ENCODE assay signal across 24 cellular contexts in genomic region chr2:181223239-181223638, GRCh38.
DNase-seq lines count a peak whose midpoint lies in the region; ATAC-seq lines count a peak whose summit lies in the region.
"Had no signal": no experiment of that assay in that cellular context is flagged by ENCODE, and none has a peak within 500 bp of the region (broad histone marks: within the 10 kb centered on the region; RNA-seq: fewer than 3 reads in every experiment).

No MANE protein-coding gene starts in this region.

- H2BK5ac ChIP-seq in mesendoderm (ENCODE audit: low read length): no peak overlapping the region

- peak; percentile 66 for ATAC-seq in stimulated activated effector memory CD8-positive, alpha-beta T cell treated with anti-CD3 and anti-CD28 coated beads, Interleukin-12 subunit alpha, Interleukin-12 subunit beta, amount 100 ng/mL, for 72 hours
- no peak for ATAC-seq in HG03520 (IDR thresholded peaks at IDR 0.05; ENCODE audit: unreplicated experiment)
- ATAC-seq: body of pancreas had no signal

- H3K4me3 ChIP-seq in SK-N-MC (0 out of 2 replicates have a peak overlapping the region, but pooled peaks have one; percentile 26), mesendoderm (ENCODE audit: low read length) (no peak overlapping the region)
- H3K4me3 ChIP-seq: body of pancreas, MG63, sigmoid colon, thoracic aorta had no signal

- H3K4me1 Mint-ChIP-seq in activated naive CD4-positive, alpha-beta T cell treated with anti-CD3 and anti-CD28 coated beads for 36 hours (ENCODE audit: low read depth): peaks cover 30% of the 10 kb centered on the region
- H3K4me1 Mint-ChIP-seq in activated naive CD8-positive, alpha-beta T cell treated with anti-CD3 and anti-CD28 coated beads for 36 hours: peaks cover 26% of the 10 kb centered on the region
- H3K4me1 Mint-ChIP-seq in stimulated activated effector memory CD8-positive, alpha-beta T cell treated with anti-CD3 and anti-CD28 coated beads, Interleukin-12 subunit alpha, Interleukin-12 subunit beta, amount 100 ng/mL, for 72 hours: peaks cover 38% of the 10 kb centered on the region
- H3K4me1 Mint-ChIP-seq: CD14-positive monocyte, endodermal cell, nephron had no signal

- no peaks in the 10 kb centered on the region for H3K4me1 ChIP-seq in mesendoderm (ENCODE audit: control insufficient read depth, low read depth, low read length)
- H3K4me1 ChIP-seq: body of pancreas, parathyroid adenoma, sigmoid colon had no signal

- H2BK15ac ChIP-seq in mesendoderm (replicated peaks; ENCODE audit: low read depth): no peak overlapping the region

- no peaks in the 10 kb centered on the region for H3K27me3 ChIP-seq in mesendoderm (ENCODE audit: insufficient read depth, low read length, poor library complexity)
- H3K27me3 ChIP-seq: body of pancreas, MG63, sigmoid colon had no signal

- no peaks in the 10 kb centered on the region for H3K27me3 Mint-ChIP-seq in activated naive CD4-positive, alpha-beta T cell treated with anti-CD3 and anti-CD28 coated beads for 36 hours (ENCODE audit: low read depth)
- no peaks in the 10 kb centered on the region for H3K27me3 Mint-ChIP-seq in activated naive CD8-positive, alpha-beta T cell treated with anti-CD3 and anti-CD28 coated beads for 36 hours
- H3K27me3 Mint-ChIP-seq: IgD-negative memory B cell had no signal

- H3K9ac ChIP-seq in SK-N-MC (ENCODE audit: insufficient read length) (no peak overlapping the region), mesendoderm (ENCODE audit: low read length) (no peak overlapping the region)
- H3K9ac ChIP-seq: parathyroid adenoma had no signal

- peak overlapping the region; percentile 80 for H3K27ac Mint-ChIP-seq in activated naive CD4-positive, alpha-beta T cell treated with anti-CD3 and anti-CD28 coated beads for 36 hours
- H3K27ac Mint-ChIP-seq in activated naive CD8-positive, alpha-beta T cell treated with anti-CD3 and anti-CD28 coated beads for 36 hours: peak overlapping the region; percentile 79
- H3K27ac Mint-ChIP-seq in stimulated activated effector memory CD8-positive, alpha-beta T cell treated with anti-CD3 and anti-CD28 coated beads, Interleukin-12 subunit alpha, Interleukin-12 subunit beta, amount 100 ng/mL, for 72 hours: peak overlapping the region; percentile 98
- H3K27ac Mint-ChIP-seq: CD14-positive monocyte, endodermal cell, memory B cell had no signal

- H3K9me3 Mint-ChIP-seq in activated naive CD4-positive, alpha-beta T cell treated with anti-CD3 and anti-CD28 coated beads for 36 hours: peaks cover 4% of the 10 kb centered on the region
- H3K9me3 Mint-ChIP-seq in activated naive CD8-positive, alpha-beta T cell treated with anti-CD3 and anti-CD28 coated beads for 36 hours: peaks cover 19% of the 10 kb centered on the region
- peaks cover 18% of the 10 kb centered on the region for H3K9me3 Mint-ChIP-seq in stimulated activated effector memory CD8-positive, alpha-beta T cell treated with anti-CD3 and anti-CD28 coated beads, Interleukin-12 subunit alpha, Interleukin-12 subunit beta, amount 100 ng/mL, for 72 hours
- H3K9me3 Mint-ChIP-seq: endodermal cell, memory B cell, nephron had no signal

- H3K36me3 ChIP-seq in SK-N-MC (ENCODE audit: insufficient read depth, low read length) (no peaks in the 10 kb centered on the region), mesendoderm (ENCODE audit: control insufficient read depth, insufficient read depth, low read length) (no peaks in the 10 kb centered on the region)
- H3K36me3 ChIP-seq: MG63, sigmoid colon, thoracic aorta, WERI-Rb-1 had no signal

- no peak overlapping the region for H3K18ac ChIP-seq in mesendoderm (ENCODE audit: low read length)

- no peaks in the 10 kb centered on the region for H3K79me2 ChIP-seq in mesendoderm (ENCODE audit: control insufficient read depth, insufficient read depth, low read length)
- H3K79me2 ChIP-seq: parathyroid adenoma had no signal

- H4K8ac ChIP-seq in mesendoderm (ENCODE audit: low read depth, low read length): no peak overlapping the region

- H3K79me1 ChIP-seq in mesendoderm (ENCODE audit: low read length): no peaks in the 10 kb centered on the region

- CTCF ChIA-PET in activated naive CD4-positive, alpha-beta T cell treated with anti-CD3 and anti-CD28 coated beads for 36 hours (lab: Charles Lee): interaction anchor here (1.0 kb wide), 1 partner anchor 23 kb away, joined by 3 read pairs; no protein-coding TSS in a partner anchor

- H2BK120ac ChIP-seq in mesendoderm (ENCODE audit: low read depth, low read length): no peak overlapping the region

- WGBS in mesendoderm (ENCODE audit: extremely low coverage, insufficient coverage, low lambda C conversion rate): no CpG with 5 or more reads among the region's 2 CpGs

- peaks cover 18% of the 10 kb centered on the region for H3K36me3 Mint-ChIP-seq in activated naive CD4-positive, alpha-beta T cell treated with anti-CD3 and anti-CD28 coated beads for 36 hours (ENCODE audit: low read depth)
- peaks cover 44% of the 10 kb centered on the region for H3K36me3 Mint-ChIP-seq in activated naive CD8-positive, alpha-beta T cell treated with anti-CD3 and anti-CD28 coated beads for 36 hours
- H3K36me3 Mint-ChIP-seq in stimulated activated effector memory CD8-positive, alpha-beta T cell treated with anti-CD3 and anti-CD28 coated beads, Interleukin-12 subunit alpha, Interleukin-12 subunit beta, amount 100 ng/mL, for 72 hours: peaks cover 23% of the 10 kb centered on the region
- H3K36me3 Mint-ChIP-seq: CD14-positive monocyte, IgD-negative memory B cell had no signal

- no peak for DNase-seq in activated naive CD4-positive, alpha-beta T cell treated with anti-CD3 and anti-CD28 coated beads for 36 hours
- no peak for DNase-seq in activated naive CD4-positive, alpha-beta T cell treated with Interleukin-2 at 50 U/mL for 16 hours
- DNase-seq in SK-N-MC (ENCODE audit: low read depth, low spot score): peak; percentile 22
- no peak for DNase-seq in activated naive CD8-positive, alpha-beta T cell treated with anti-CD3 and anti-CD28 coated beads for 36 hours
- DNase-seq in stimulated activated effector memory CD8-positive, alpha-beta T cell treated with anti-CD3 and anti-CD28 coated beads, Interleukin-12 subunit alpha, Interleukin-12 subunit beta, amount 100 ng/mL, for 72 hours (ENCODE audit: low spot score in 2 of 2): no peak
- DNase-seq in mesendoderm: no peak
- no peak for DNase-seq in OCI-M2 (lab: John Stamatoyannopoulos, UW; ENCODE audit: unreplicated experiment)
- DNase-seq: body of pancreas, endodermal cell, GF-D8, kidney glomerular epithelial cell, MG63, NCI-H2171 treated with DMSO at 0.1 percent for 48 hours, OCI-M1, Right ventricle myocardium superior, sigmoid colon, WERI-Rb-1 had no signal

- no peak overlapping the region for H3K4ac ChIP-seq in mesendoderm (ENCODE audit: low read depth, low read length)

- H3K4me2 ChIP-seq in mesendoderm (ENCODE audit: low read length): no peak overlapping the region

- no peaks in the 10 kb centered on the region for H3K9me3 ChIP-seq in SK-N-MC (ENCODE audit: low read depth, low read length)
- H3K9me3 ChIP-seq: body of pancreas, MG63, sigmoid colon, thoracic aorta had no signal

- no peak overlapping the region for H4K5ac ChIP-seq in mesendoderm (ENCODE audit: low read length)

- no peak overlapping the region for H3K23ac ChIP-seq in mesendoderm (ENCODE audit: low read length)

- H3K4me3 Mint-ChIP-seq in activated naive CD4-positive, alpha-beta T cell treated with anti-CD3 and anti-CD28 coated beads for 36 hours: peak overlapping the region; percentile 59
- peak overlapping the region; percentile 50 for H3K4me3 Mint-ChIP-seq in activated naive CD8-positive, alpha-beta T cell treated with anti-CD3 and anti-CD28 coated beads for 36 hours
- H3K4me3 Mint-ChIP-seq in stimulated activated effector memory CD8-positive, alpha-beta T cell treated with anti-CD3 and anti-CD28 coated beads, Interleukin-12 subunit alpha, Interleukin-12 subunit beta, amount 100 ng/mL, for 72 hours: peak overlapping the region; percentile 64
- H3K4me3 Mint-ChIP-seq: CD14-positive monocyte, endodermal cell, memory B cell, nephron had no signal

- H3K56ac ChIP-seq in mesendoderm (ENCODE audit: low read length): no peak overlapping the region

- intact Hi-C loops in activated naive CD4-positive, alpha-beta T cell treated with anti-CD3 and anti-CD28 coated beads for 36 hours (cut with micrococcal nuclease): loop anchor here (1.0 kb wide), 4 partner anchors 9 to 117 kb away; no protein-coding TSS in a partner anchor

- H2AK5ac ChIP-seq in mesendoderm (ENCODE audit: low read length): no peak overlapping the region

- peak overlapping the region; percentile 21; the same call in 1 of the 2 replicates for H3K27ac ChIP-seq in SK-N-MC
- no peak overlapping the region for H3K27ac ChIP-seq in mesendoderm (ENCODE audit: low read depth, low read length)
- H3K27ac ChIP-seq: body of pancreas, parathyroid adenoma, sigmoid colon, thoracic aorta, WERI-Rb-1 had no signal
